In the genomic region with DNA sequence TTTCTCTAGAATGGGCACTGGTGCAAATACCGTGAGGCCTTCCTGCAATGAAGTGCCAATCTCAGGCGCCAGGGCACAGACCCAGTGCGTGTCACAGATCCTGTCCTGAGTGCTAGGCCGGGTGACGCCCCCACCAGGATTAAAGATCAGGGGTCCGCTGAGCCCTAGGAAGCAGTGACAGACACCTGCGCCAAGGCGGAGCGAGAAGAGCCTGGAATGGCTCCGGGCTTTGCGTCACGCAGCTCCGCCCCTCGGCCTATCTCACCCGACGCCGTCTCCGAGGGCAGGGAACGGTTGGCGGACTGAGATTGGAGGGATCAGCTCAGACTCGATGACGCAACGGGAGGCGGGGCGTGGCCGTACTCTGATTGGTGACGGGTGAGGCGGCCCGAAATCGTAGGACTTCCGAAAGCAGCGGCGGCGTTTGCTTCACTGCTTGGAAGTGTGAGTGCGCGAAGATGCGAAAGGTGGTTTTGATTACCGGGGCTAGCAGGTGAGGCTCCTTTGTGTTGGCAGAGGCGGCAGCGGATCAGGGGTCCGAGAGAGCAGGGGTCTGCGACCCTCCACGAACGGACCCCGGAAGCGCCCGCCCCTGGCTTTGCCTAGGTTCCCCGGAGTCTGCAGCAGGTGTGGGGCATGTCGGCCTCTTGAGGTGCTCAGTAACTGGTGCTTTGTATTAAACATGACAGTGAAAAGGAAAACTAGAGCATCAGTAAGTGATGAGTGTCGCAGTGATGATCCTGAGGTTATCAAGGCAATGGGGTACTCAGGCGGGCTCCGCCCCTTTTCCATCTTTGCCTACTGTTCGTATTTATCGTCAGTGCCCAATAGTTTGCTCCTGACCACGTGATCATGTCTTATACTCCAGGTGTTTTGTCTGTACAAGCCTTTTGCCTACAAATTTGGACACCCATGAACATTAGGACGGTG, we compare ENCODE assay signal across 8 cellular contexts.
DNase-seq lines count a peak whose midpoint lies in the region; ATAC-seq, FAIRE-seq and TF ChIP-seq lines count a peak whose summit lies in the region.
"Not testable (repeated sequence)": the region's sequence is repeated elsewhere in the genome, so short reads cannot be mapped to it uniquely, and the experiment has no call there.

No MANE protein-coding gene starts in this region.

- H2AK5ac ChIP-seq in trophoblast cell (ENCODE audit: low read length) = not testable (repeated sequence)

- H3K4me2 ChIP-seq in trophoblast cell (ENCODE audit: low read length) = peak overlapping the region; percentile 45

- H2BK12ac ChIP-seq in trophoblast cell (ENCODE audit: low read length) = not testable (repeated sequence)

- H3K79me2 ChIP-seq in trophoblast cell (ENCODE audit: control insufficient read depth, insufficient read depth, low read length, poor library complexity) = not testable (repeated sequence)

- not testable (repeated sequence) for H3K79me1 ChIP-seq in trophoblast cell (ENCODE audit: low read length)

- not testable (repeated sequence) for H4K8ac ChIP-seq in trophoblast cell (ENCODE audit: low read depth, low read length)

- H4K91ac ChIP-seq in trophoblast cell (ENCODE audit: low read depth, low read length) = not testable (repeated sequence)

- H3K4me3 ChIP-seq in trophoblast cell (ENCODE audit: low read depth, low read length) (peak overlapping the region; percentile 72), thymus (ENCODE audit: low read length) (peak overlapping the region; percentile 48)

- H2BK5ac ChIP-seq in trophoblast cell (ENCODE audit: low read depth, low read length, poor library complexity) = not testable (repeated sequence)

- H3K14ac ChIP-seq in trophoblast cell (ENCODE audit: low read length) = not testable (repeated sequence)

- not testable (repeated sequence) for H2BK120ac ChIP-seq in trophoblast cell (ENCODE audit: insufficient read depth, low read length, poor library complexity)

- not testable (repeated sequence) for H3K23ac ChIP-seq in trophoblast cell (ENCODE audit: low read length)

- not testable (repeated sequence) for H3K9ac ChIP-seq in trophoblast cell (ENCODE audit: low read length)

- peak; percentile 17; the same call in 1 of the 2 replicates for TF ChIP-seq POLR2A in GM12892 (IDR thresholded peaks at IDR 0.05; ENCODE audit: low read depth, low read length)

- H3K9me3 ChIP-seq in trophoblast cell (ENCODE audit: insufficient read depth, low read depth, low read length); thymus (ENCODE audit: control insufficient read depth): not testable (repeated sequence)

- not testable (repeated sequence) for H3K27me3 ChIP-seq in trophoblast cell (ENCODE audit: insufficient read depth, low read length); thymus (ENCODE audit: control insufficient read depth, insufficient read depth)

- DNase-seq in GM12892 (ENCODE audit: insufficient read length) = not testable (repeated sequence)
- DNase-seq in NCI-H1105 treated with DMSO at 0.1 percent for 48 hours (lab: John Stamatoyannopoulos, UW) (peak; percentile 26), T follicular helper cell (ENCODE audit: low read depth) (peak; percentile 77), Right ventricle myocardium superior (peak; percentile 88), trophoblast cell (peak; percentile 34 to 61)
- DNase-seq in activated naive CD8-positive, alpha-beta T cell treated with anti-CD3 and anti-CD28 coated beads, Interleukin-2, amount 50 U/mL, for 16 hours (ENCODE audit: low read depth, low spot score) = peak; percentile 42

- peak; percentile 100 for ATAC-seq in HG02763 (IDR thresholded peaks at IDR 0.05; ENCODE audit: unreplicated experiment)
- peak; percentile 100 for ATAC-seq in Right ventricle myocardium superior (ENCODE audit: poor library complexity)

- not testable (repeated sequence) for H3K27ac ChIP-seq in trophoblast cell (ENCODE audit: low read depth, low read length)
- H3K27ac ChIP-seq in thymus (ENCODE audit: low read depth) = peak overlapping the region; percentile 84

- intact Hi-C loops in Right ventricle myocardium superior (cut with DNase I) = not testable (repeated sequence)

- WGBS in trophoblast cell (ENCODE audit: extremely low coverage, insufficient coverage, insufficient read length) = no CpG with 5 or more reads among the region's 56 CpGs
- WGBS in thymus = 7% methylated on average over 47 of the region's 56 CpGs

- H4K12ac ChIP-seq in trophoblast cell (ENCODE audit: low read depth, low read length) = not testable (repeated sequence)

- not testable (repeated sequence) for H2AFZ ChIP-seq in trophoblast cell (ENCODE audit: insufficient read depth, low read length, poor library complexity)

- H3K36me3 ChIP-seq in trophoblast cell (ENCODE audit: control insufficient read depth in 1 of 2, insufficient read depth in 2 of 2, low read length in 2 of 2); thymus (ENCODE audit: control insufficient read depth, insufficient read depth): not testable (repeated sequence)

- peak; percentile 99 for FAIRE-seq in GM12892 (lab: Jason Lieb, UNC)

- H3K4me1 ChIP-seq in trophoblast cell (ENCODE audit: control insufficient read depth in 1 of 2, insufficient read depth in 2 of 2, low read length in 2 of 2); thymus (ENCODE audit: control insufficient read depth, insufficient read depth, low read length): not testable (repeated sequence)

- not testable (repeated sequence) for H3K4ac ChIP-seq in trophoblast cell (ENCODE audit: low read depth, low read length)

- not testable (repeated sequence) for H3K18ac ChIP-seq in trophoblast cell (ENCODE audit: low read length)
